Comparison of ENCODE assay signal across 8 cellular contexts in the genomic region with DNA sequence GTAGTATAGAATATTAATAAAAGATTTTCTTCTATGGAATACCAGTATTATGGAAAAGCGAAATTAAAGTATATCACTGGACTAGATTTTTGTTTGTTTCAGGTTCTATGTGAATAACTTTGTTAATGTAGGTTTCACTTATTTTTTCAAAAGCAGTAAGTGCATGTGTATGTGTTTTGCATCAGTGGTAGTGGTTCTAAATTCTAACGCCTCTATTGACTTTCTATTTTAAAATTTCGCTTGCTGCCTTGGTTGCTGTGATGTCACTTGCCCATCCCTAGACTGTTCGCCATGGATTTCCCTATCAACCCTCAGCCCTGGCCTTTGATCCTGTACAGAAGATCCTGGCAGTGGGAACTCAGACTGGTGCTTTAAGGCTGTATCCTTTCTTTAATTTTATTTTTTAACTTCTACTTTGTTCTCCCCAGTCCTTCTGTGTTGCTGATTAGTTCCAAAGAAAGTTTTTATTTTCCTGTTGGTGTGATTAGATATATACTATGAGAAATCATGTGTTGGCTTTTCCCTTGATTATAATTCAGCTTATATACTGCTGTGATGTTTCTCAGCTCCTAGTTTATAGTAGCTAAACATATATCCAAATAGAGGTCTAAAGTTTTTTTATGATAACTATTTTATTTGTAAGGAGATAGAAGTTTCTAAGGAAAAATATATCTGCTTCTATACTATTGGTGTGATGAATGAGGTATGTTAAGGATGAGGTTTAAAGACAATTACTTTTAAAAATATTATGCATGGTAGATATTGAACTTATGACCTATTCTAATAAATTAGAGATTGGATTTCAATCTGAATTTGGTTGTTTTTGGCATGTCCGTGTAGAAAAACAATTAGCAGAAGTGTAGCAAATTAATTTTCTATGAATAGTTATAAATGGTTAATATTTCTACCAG. TPM values are rescaled to one million over a fixed set of nuclear protein-coding genes. Genes with fewer than 3 reads are reported as not detected.
DNase-seq lines count a peak whose midpoint lies in the region; ATAC-seq and TF ChIP-seq lines count a peak whose summit lies in the region.

No MANE protein-coding gene starts in this region.

- ATAC-seq in HG02885 (IDR thresholded peaks at IDR 0.05; ENCODE audit: poor library complexity, unreplicated experiment) (no peak), HG02884 (IDR thresholded peaks at IDR 0.05; ENCODE audit: unreplicated experiment) (no peak)

- H3K4me1 Mint-ChIP-seq in activated T-cell treated with anti-CD3 and anti-CD28 coated beads, Interleukin-2, amount 50 U/mL, for 24 hours (ENCODE audit: low read depth) = peaks cover 50% of the 10 kb centered on the region
- peaks cover 55% of the 10 kb centered on the region for H3K4me1 Mint-ChIP-seq in osteocyte (ENCODE audit: unreplicated experiment)

- H3K27me3 ChIP-seq in duodenal mucosa (ENCODE audit: control insufficient read depth in 1 of 2, insufficient read depth in 2 of 2, low read length in 2 of 2) = no peaks in the 10 kb centered on the region

- H3K27ac ChIP-seq in OCI-LY7 (ENCODE audit: low read depth, low read length, poor library complexity, severe bottlenecking) = no peak overlapping the region
- H3K27ac ChIP-seq in duodenal mucosa (ENCODE audit: low read depth, low read length) = no peak overlapping the region

- H2AFZ ChIP-seq in OCI-LY7 (ENCODE audit: low read length) = no peak overlapping the region

- H3K27me3 Mint-ChIP-seq in activated T-cell treated with anti-CD3 and anti-CD28 coated beads, Interleukin-2, amount 50 U/mL, for 24 hours = no peaks in the 10 kb centered on the region
- H3K27me3 Mint-ChIP-seq in osteocyte (ENCODE audit: unreplicated experiment) = no peaks in the 10 kb centered on the region

- intact Hi-C loops in OCI-LY7 (cut with micrococcal nuclease; ENCODE audit: unreplicated experiment) = loop anchor here (10.0 kb wide), 2 partner anchors 1241 to 1391 kb away; a partner anchor contains a TSS

- peak overlapping the region; percentile 74 for H3K27ac Mint-ChIP-seq in activated T-cell treated with anti-CD3 and anti-CD28 coated beads, Interleukin-2, amount 50 U/mL, for 24 hours
- H3K27ac Mint-ChIP-seq in osteocyte (ENCODE audit: unreplicated experiment) = peak overlapping the region; percentile 88

- peak overlapping the region; percentile 80 for H3K4me2 ChIP-seq in OCI-LY7 (ENCODE audit: low read length)

- H3K36me3 ChIP-seq in OCI-LY7 (ENCODE audit: insufficient read depth, low read length) = no peaks in the 10 kb centered on the region
- no peaks in the 10 kb centered on the region for H3K36me3 ChIP-seq in duodenal mucosa (ENCODE audit: control insufficient read depth in 1 of 2, insufficient read depth in 2 of 2, low read length in 2 of 2)

- H3K9me3 Mint-ChIP-seq in activated T-cell treated with anti-CD3 and anti-CD28 coated beads, Interleukin-2, amount 50 U/mL, for 24 hours = no peaks in the 10 kb centered on the region
- no peaks in the 10 kb centered on the region for H3K9me3 Mint-ChIP-seq in osteocyte (ENCODE audit: unreplicated experiment)

- H3K9me3 ChIP-seq in OCI-LY7 (ENCODE audit: low read length) (no peaks in the 10 kb centered on the region), duodenal mucosa (ENCODE audit: control insufficient read depth in 1 of 2, low read length in 2 of 2) (no peaks in the 10 kb centered on the region)

- peaks cover 19% of the 10 kb centered on the region; the same call in 1 of the 2 replicates for H4K20me1 ChIP-seq in OCI-LY7 (ENCODE audit: insufficient read depth, low read length)

- POLR2A ChIA-PET in OCI-LY7 (lab: Charles Lee) = interaction anchor here (2.9 kb wide), 1 partner anchor 10 kb away, joined by 10 read pairs; no protein-coding TSS in a partner anchor

- H3K4me3 ChIP-seq in OCI-LY7 (ENCODE audit: low read depth, low read length, poor library complexity, severe bottlenecking) (peak overlapping the region; percentile 100), duodenal mucosa (ENCODE audit: low read depth in 1 of 2, low read length in 2 of 2) (peak overlapping the region; percentile 85 to 92)

- CTCF ChIA-PET in OCI-LY7 (lab: Charles Lee; ENCODE audit: unreplicated experiment) = no interaction called here

- peak overlapping the region; percentile 92 for H3K4me3 Mint-ChIP-seq in activated T-cell treated with anti-CD3 and anti-CD28 coated beads, Interleukin-2, amount 50 U/mL, for 24 hours
- peak overlapping the region; percentile 97 for H3K4me3 Mint-ChIP-seq in osteocyte (ENCODE audit: unreplicated experiment)

- peaks cover 34% of the 10 kb centered on the region for H3K36me3 Mint-ChIP-seq in activated T-cell treated with anti-CD3 and anti-CD28 coated beads, Interleukin-2, amount 50 U/mL, for 24 hours (ENCODE audit: low read depth)
- no peaks in the 10 kb centered on the region for H3K36me3 Mint-ChIP-seq in osteocyte (ENCODE audit: unreplicated experiment)

- peak overlapping the region; percentile 4 to 12 for H3K9ac ChIP-seq in duodenal mucosa (ENCODE audit: low read depth in 1 of 2, low read length in 2 of 2)

- DNase-seq in activated T-cell treated with anti-CD3 and anti-CD28 coated beads, Interleukin-2, amount 50 U/mL, for 24 hours = no peak
- DNase-seq in activated T-cell treated with anti-CD3 and anti-CD28 coated beads for 4 hours = no peak
- no peak for DNase-seq in OCI-LY7 (ENCODE audit: low spot score)
- no peak for DNase-seq in osteocyte (ENCODE audit: extremely low spot score, unreplicated experiment)
- no peak for DNase-seq in NCI-H1436 treated with DMSO at 0.1 percent for 48 hours (lab: John Stamatoyannopoulos, UW)

- H3K9me2 ChIP-seq in OCI-LY7 (ENCODE audit: insufficient read depth, low read length) = no peaks in the 10 kb centered on the region

- H3K4me1 ChIP-seq in OCI-LY7 (ENCODE audit: insufficient read depth, low read length, poor library complexity, severe bottlenecking) = peaks cover 21% of the 10 kb centered on the region
- H3K4me1 ChIP-seq in duodenal mucosa (ENCODE audit: control insufficient read depth in 1 of 2, insufficient read depth in 2 of 2, low read length in 2 of 2) = peaks cover 10 to 12% of the 10 kb centered on the region in 2 donors

- BruUV-seq in OCI-LY7 (replicated peaks; lab: Mats Ljungman, UMichigan) = TSS peak; percentile 32

- H3K79me2 ChIP-seq in OCI-LY7 (ENCODE audit: insufficient read depth, low read depth, low read length) = peaks cover 27% of the 10 kb centered on the region; the same call in 1 of the 2 replicates

- TF ChIP-seq CTCF in OCI-LY7 (conservative IDR thresholded peaks at IDR 0.05; ENCODE audit: low read length) (no peak), osteocyte (IDR thresholded peaks at IDR 0.05) (no peak)

RNA-seq across cellular contexts. Expression of a gene that starts 1.7 kb away (rescaled TPM):
- 7.2 and 12.3 TPM in 2 replicates for total RNA-seq in OCI-LY7 (2014; rRNA removed; shearing (Covaris generic))
- 14.1 and 15.4 TPM in 2 replicates for total RNA-seq in OCI-LY7 (2022)
- total RNA-seq in osteocyte = 32.2 and 34.8 TPM in 2 replicates
